In the genomic region with DNA sequence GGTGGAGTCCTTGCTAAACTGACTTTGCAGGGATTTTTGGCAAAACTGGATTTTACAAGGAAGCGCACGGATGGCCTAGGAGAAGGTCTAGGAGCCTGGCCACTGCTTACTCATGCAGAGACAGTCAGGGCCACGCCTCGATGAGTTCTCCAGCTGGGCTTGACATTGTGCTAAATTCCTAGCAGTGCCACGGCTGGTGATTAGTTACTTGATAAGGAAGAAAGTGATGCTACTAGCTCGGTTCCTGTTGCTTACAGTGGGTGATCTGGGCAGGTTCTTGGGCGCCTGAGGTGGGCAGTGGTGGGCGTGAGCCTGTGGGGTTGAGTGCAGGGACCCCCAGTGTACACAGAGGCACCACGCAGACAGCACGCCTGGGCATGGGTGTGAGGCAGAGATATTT, we compare ENCODE assay signal across 19 cellular contexts.
A peak's percentile ranks its signal among the peaks of the same experiment; 100 is the strongest.
DNase-seq lines count a peak whose midpoint lies in the region; ATAC-seq and TF ChIP-seq lines count a peak whose summit lies in the region.
"Had no signal": no experiment of that assay in that cellular context is flagged by ENCODE, and none has a peak within 500 bp of the region (broad histone marks: within the 10 kb centered on the region; RNA-seq: fewer than 3 reads in every experiment).

No MANE protein-coding gene starts in this region.

- H3K4me1 Mint-ChIP-seq in stimulated activated memory B cell treated with anti-CD40 and anti-IgM and Interleukin-4, amounts not matched to agents 10 μg/mL and 1 μg/mL and 100 μg/mL, for 72 hours, result no peaks in the 10 kb centered on the region
- H3K4me1 Mint-ChIP-seq: B cell had no signal

- H3K36me3 ChIP-seq in HEK293 (ENCODE audit: control insufficient read depth in 2 of 2, insufficient read depth in 1 of 2, low read length in 2 of 2), result no peaks in the 10 kb centered on the region

- H3K27ac ChIP-seq in HEK293 (ENCODE audit: extremely low read depth, low read depth, low read length), result no peak overlapping the region
- H3K27ac ChIP-seq: GM23248 had no signal

- POLR2A ChIA-PET in HEK293 (lab: Yijun Ruan, JAX), result no interaction called here

- H3K4me1 ChIP-seq in HEK293 (ENCODE audit: control insufficient read depth, insufficient read depth, low read length), result no peaks in the 10 kb centered on the region

- no peak overlapping the region for H3K4me3 Mint-ChIP-seq in stimulated activated memory B cell treated with anti-CD40 and anti-IgM and Interleukin-4, amounts not matched to agents 10 μg/mL and 1 μg/mL and 100 μg/mL, for 72 hours
- H3K4me3 Mint-ChIP-seq: B cell; CD4-positive, alpha-beta T cell had no signal

- no peak overlapping the region for H3K27ac Mint-ChIP-seq in stimulated activated memory B cell treated with anti-CD40 and anti-IgM and Interleukin-4, amounts not matched to agents 10 μg/mL and 1 μg/mL and 100 μg/mL, for 72 hours
- H3K27ac Mint-ChIP-seq: B cell; CD4-positive, alpha-beta T cell had no signal

- H3K36me3 Mint-ChIP-seq in stimulated activated memory B cell treated with anti-CD40 and anti-IgM and Interleukin-4, amounts not matched to agents 10 μg/mL and 1 μg/mL and 100 μg/mL, for 72 hours, result no peaks in the 10 kb centered on the region

- CTCF ChIA-PET in HEK293 (lab: Yijun Ruan, JAX), result no interaction called here

- H3K27me3 Mint-ChIP-seq in stimulated activated memory B cell treated with anti-CD40 and anti-IgM and Interleukin-4, amounts not matched to agents 10 μg/mL and 1 μg/mL and 100 μg/mL, for 72 hours, result peaks cover 30% of the 10 kb centered on the region

- in situ Hi-C loops in ACHN (cut with HindIII; ENCODE audit: low pct_ligation_motif_present, low pct_unique_long_range_greater_than_20kb, low sequenced_read_pairs), result no loop called here

- H3K4me3 ChIP-seq in HEK293 (ENCODE audit: low read depth, low read length), result no peak overlapping the region
- H3K4me3 ChIP-seq: GM23248 had no signal

- no peak for TF ChIP-seq CTCF in HEK293 (tag by site-specific recombination; IDR thresholded peaks at IDR 0.05)

- no peaks in the 10 kb centered on the region for H3K9me3 ChIP-seq in HEK293 (ENCODE audit: control insufficient read depth, insufficient read depth, low read depth, low read length)

- ATAC-seq in stimulated activated memory B cell treated with anti-CD40 and anti-IgM and Interleukin-4, amounts not matched to agents 10 μg/mL and 1 μg/mL and 100 μg/mL, for 72 hours, result no peak
- ATAC-seq in GM18520 (IDR thresholded peaks at IDR 0.05; ENCODE audit: unreplicated experiment), result no peak
- ATAC-seq in GM19452 (IDR thresholded peaks at IDR 0.05; ENCODE audit: unreplicated experiment), result no peak
- ATAC-seq: HepG2 had no signal

- DNase-seq in ACHN, result peak; percentile 34
- peak; percentile 21 for DNase-seq in RKO (ENCODE audit: low spot score)
- peak; percentile 67 for DNase-seq in left kidney (ENCODE audit: low read depth, low spot score)
- no peak for DNase-seq in activated effector memory CD4-positive, alpha-beta T cell treated with Interleukin-2 at 50 U/mL for 16 hours
- DNase-seq: CD4-positive, alpha-beta T cell; GM23248; KG1; NCI-H1048; NCI-H1436 treated with DMSO at 0.1 percent for 48 hours; NCI-H2081 treated with DMSO at 0.1 percent for 48 hours; NCI-H226; NCI-H774; SW 1271 had no signal

- H3K9me3 Mint-ChIP-seq in stimulated activated memory B cell treated with anti-CD40 and anti-IgM and Interleukin-4, amounts not matched to agents 10 μg/mL and 1 μg/mL and 100 μg/mL, for 72 hours, result no peaks in the 10 kb centered on the region
- H3K9me3 Mint-ChIP-seq: CD4-positive, alpha-beta T cell had no signal

TF ChIP-seq in HEK293, 187 proteins besides CTCF, POLR2A, EP300 and RAD21:
- peak; percentile 53 for TF ChIP-seq ZIC2 (tag by site-specific recombination; IDR thresholded peaks at IDR 0.05)
- TF ChIP-seq ZNF175 (tag by site-specific recombination; IDR thresholded peaks at IDR 0.05), result no peak
- 0 out of 2 replicates have a peak, but pooled peaks have one; percentile 10 for TF ChIP-seq ZNF600 (tag by site-specific recombination; IDR thresholded peaks at IDR 0.05)
